In the genomic region with DNA sequence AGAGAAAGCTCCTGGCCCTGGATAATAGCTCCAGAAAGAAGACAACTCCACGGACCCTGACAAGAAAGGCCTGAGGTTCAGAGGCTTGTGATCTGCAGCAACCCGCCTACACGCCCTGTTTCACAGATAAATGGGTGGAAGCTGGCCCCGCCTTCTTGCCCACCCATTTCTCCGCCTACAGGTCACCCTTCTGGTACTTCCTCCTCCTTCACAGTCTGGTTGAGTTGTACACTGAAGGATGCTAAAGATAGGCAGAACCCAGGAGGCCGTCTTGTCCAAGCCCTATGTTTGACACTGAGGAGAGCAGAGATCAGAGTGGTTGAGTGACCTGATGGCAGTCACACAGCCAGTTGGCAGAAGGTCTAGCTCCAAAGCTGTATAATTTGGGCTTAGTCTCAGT, we compare ENCODE assay signal across 8 cellular contexts. TPM values are rescaled to one million over a fixed set of nuclear protein-coding genes. Genes with fewer than 3 reads are reported as not detected.
A peak's percentile ranks its signal among the peaks of the same experiment; 100 is the strongest.
DNase-seq lines count a peak whose midpoint lies in the region; ATAC-seq and TF ChIP-seq lines count a peak whose summit lies in the region.

No MANE protein-coding gene starts in this region.

- TF ChIP-seq CTCF in parathyroid adenoma (IDR thresholded peaks at IDR 0.05) = no peak

- peak; percentile 7 to 10 for DNase-seq in activated CD4-positive, alpha-beta T cell treated with anti-CD3 and anti-CD28 coated beads, Interleukin-2, amount 50 U/mL, for 24 hours (ENCODE audit: low read depth in 1 of 2, low spot score in 1 of 2)
- DNase-seq in NCI-H2171 (lab: John Stamatoyannopoulos, UW) = no peak
- no peak for DNase-seq in LoVo (ENCODE audit: low spot score)
- DNase-seq in occipital lobe (lab: John Stamatoyannopoulos, UW) = no peak
- DNase-seq in HuH-7 (ENCODE audit: low spot score) = no peak

- no peaks in the 10 kb centered on the region for H3K27me3 ChIP-seq in parathyroid adenoma (ENCODE audit: control insufficient read depth, insufficient read depth, low read length)

- no peaks in the 10 kb centered on the region for H3K9me3 ChIP-seq in parathyroid adenoma (ENCODE audit: control insufficient read depth, low read length)

- ATAC-seq in GM18870 (IDR thresholded peaks at IDR 0.05; ENCODE audit: unreplicated experiment) (peak; percentile 52), HG03342 (IDR thresholded peaks at IDR 0.05; ENCODE audit: unreplicated experiment) (peak; percentile 58)

- H3K79me2 ChIP-seq in parathyroid adenoma = no peaks in the 10 kb centered on the region

- no peak overlapping the region for H3K27ac ChIP-seq in parathyroid adenoma

- no peak overlapping the region for H3K4me3 ChIP-seq in parathyroid adenoma (ENCODE audit: low read depth, low read length)

- no peaks in the 10 kb centered on the region for H3K36me3 ChIP-seq in parathyroid adenoma (ENCODE audit: control insufficient read depth, insufficient read depth, low read length)

- no peaks in the 10 kb centered on the region for H3K4me1 ChIP-seq in parathyroid adenoma

- peak overlapping the region; percentile 3 for H2AFZ ChIP-seq in parathyroid adenoma

- H3K9ac ChIP-seq in parathyroid adenoma = no peak overlapping the region

- no peak overlapping the region for H3K4me2 ChIP-seq in parathyroid adenoma (ENCODE audit: low read length)

RNA-seq across cellular contexts. Expression of a gene that starts 34.2 kb away (rescaled TPM):
- 19.8 TPM for total RNA-seq in occipital lobe

Comparison
In these comparisons a context has a peak if more than half of its experiments do, and no peak if none do; other contexts are left out.
1. DNase-seq: peak in activated CD4-positive, alpha-beta T cell treated with anti-CD3 and anti-CD28 coated beads, Interleukin-2, amount 50 U/mL, for 24 hours (2 of 2); none in NCI-H2171 (single experiment), LoVo (single experiment), occipital lobe (single experiment) and HuH-7 (single experiment).